ENCODE assay signal across 12 cellular contexts in genomic region chr2:62149708-62150107, GRCh38. TPM values are rescaled to one million over a fixed set of nuclear protein-coding genes. Genes with fewer than 3 reads are reported as not detected.
DNase-seq lines count a peak whose midpoint lies in the region; ATAC-seq and TF ChIP-seq lines count a peak whose summit lies in the region.
"Had no signal": no experiment of that assay in that cellular context is flagged by ENCODE, and none has a peak within 500 bp of the region (broad histone marks: within the 10 kb centered on the region; RNA-seq: fewer than 3 reads in every experiment).

No MANE protein-coding gene starts in this region.

- no peak for TF ChIP-seq EP300 in sigmoid colon (IDR thresholded peaks at IDR 0.05)

- no peaks in the 10 kb centered on the region for H3K9me2 ChIP-seq in PC-9 (ENCODE audit: insufficient read depth)

- DNase-seq in GM12865 (ENCODE audit: low read depth) (peak; percentile 23), PC-9 (peak; percentile 20 to 83), fibroblast of gingiva (ENCODE audit: low read depth) (peak; percentile 97), psoas muscle (no peak), sigmoid colon (no peak)
- DNase-seq in activated CD8-positive, alpha-beta memory T cell treated with anti-CD3 and anti-CD28 coated beads, Interleukin-2, amount 50 U/mL, for 4 hours: no peak
- DNase-seq: activated naive CD4-positive, alpha-beta T cell; glutamatergic neuron; nephron progenitor cell; T-helper 1 cell had no signal

- H3K4me2 ChIP-seq in PC-9: peak overlapping the region; percentile 39

- H3K36me3 ChIP-seq in PC-9 (ENCODE audit: low read depth): no peaks in the 10 kb centered on the region
- no peaks in the 10 kb centered on the region for H3K36me3 ChIP-seq in psoas muscle (ENCODE audit: insufficient read depth in 1 of 2, low read depth in 1 of 2)
- H3K36me3 ChIP-seq in sigmoid colon: no peaks in the 10 kb centered on the region

- H4K20me1 ChIP-seq in PC-9 (ENCODE audit: insufficient read depth): no peaks in the 10 kb centered on the region

- H3K4me1 ChIP-seq in PC-9 (replicated peaks; ENCODE audit: insufficient read depth) (peaks cover 39% of the 10 kb centered on the region), psoas muscle (peaks cover 11% of the 10 kb centered on the region), sigmoid colon (no peaks in the 10 kb centered on the region)

- POLR2A ChIA-PET in PC-9 (lab: Charles Lee; ENCODE audit: unreplicated experiment): no interaction called here

- H3K27me3 ChIP-seq in PC-9 (ENCODE audit: insufficient read depth, low read depth) (no peaks in the 10 kb centered on the region), psoas muscle (ENCODE audit: insufficient read depth in 3 of 3, low read length in 2 of 3) (no peaks in the 10 kb centered on the region), sigmoid colon (no peaks in the 10 kb centered on the region)

- no peak for TF ChIP-seq CTCF in GM12865 (IDR thresholded peaks at IDR 0.05; ENCODE audit: insufficient read depth, low read depth, low read length, missing control alignments)
- no peak for TF ChIP-seq CTCF in PC-9 (conservative IDR thresholded peaks at IDR 0.05)
- no peak for TF ChIP-seq CTCF in psoas muscle (IDR thresholded peaks at IDR 0.05)
- TF ChIP-seq CTCF in sigmoid colon (IDR thresholded peaks at IDR 0.05): no peak

- no peak for TF ChIP-seq POLR2A in sigmoid colon (IDR thresholded peaks at IDR 0.05)

- peak in 3 of 4 donors; percentile 47 to 69 (median 67) for ATAC-seq in psoas muscle
- no peak for ATAC-seq in HG02642 (IDR thresholded peaks at IDR 0.05; ENCODE audit: poor library complexity, unreplicated experiment)
- no peak for ATAC-seq in HG03025 (IDR thresholded peaks at IDR 0.05; ENCODE audit: low FRiP score, unreplicated experiment)

- CTCF ChIA-PET in PC-9 (lab: Charles Lee): no interaction called here

- H3K4me3 ChIP-seq in GM12865 (ENCODE audit: low read depth, low read length): no peak overlapping the region
- H3K4me3 ChIP-seq in PC-9: no peak overlapping the region
- H3K4me3 ChIP-seq in psoas muscle: no peak overlapping the region
- no peak overlapping the region for H3K4me3 ChIP-seq in sigmoid colon

- peaks cover 19% of the 10 kb centered on the region; the same call in 1 of the 2 replicates for H3F3A ChIP-seq in PC-9 (ENCODE audit: insufficient read depth, low read depth)

- no peak overlapping the region for H2AFZ ChIP-seq in PC-9

- BruUV-seq in PC-9 (replicated peaks; lab: Mats Ljungman, UMichigan): no TSS peak

- intact Hi-C loops in PC-9 (cut with micrococcal nuclease; ENCODE audit: unreplicated experiment): no loop called here
- intact Hi-C loops in psoas muscle (cut with DNase I): no loop called here
- intact Hi-C loops in sigmoid colon (cut with DNase I): no loop called here

- no peaks in the 10 kb centered on the region for H3K79me2 ChIP-seq in PC-9 (ENCODE audit: low read depth)

- H3K27ac ChIP-seq in PC-9: peak overlapping the region; percentile 69
- H3K27ac ChIP-seq in psoas muscle: no peak overlapping the region
- H3K27ac ChIP-seq in sigmoid colon: no peak overlapping the region

- no peaks in the 10 kb centered on the region for H3K9me3 ChIP-seq in PC-9 (ENCODE audit: insufficient read depth, low read depth)
- H3K9me3 ChIP-seq in psoas muscle: no peaks in the 10 kb centered on the region
- H3K9me3 ChIP-seq in sigmoid colon: no peaks in the 10 kb centered on the region

RNA-seq across cellular contexts. Expression of gene B3GNT2, which starts 46.2 kb away (rescaled TPM):
- total RNA-seq in PC-9 (2021) (30.8 and 30.9 TPM in 2 replicates), psoas muscle (1 to 10 TPM; 2.6 to 3.2 (median 2.9) TPM), sigmoid colon (10 to 100 TPM; 16.9 to 25.8 (median 24.0) TPM)
- polyA plus RNA-seq in psoas muscle (1 to 10 TPM; 2.3 to 2.9 (median 2.6) TPM), sigmoid colon (10 to 100 TPM; 12.3 to 19.3 (median 17.4) TPM)

Comparison
In these comparisons a context has a peak if more than half of its experiments do, and no peak if none do; other contexts are left out.
1. DNase-seq: peak in GM12865 (single experiment), PC-9 (2 of 2) and fibroblast of gingiva (single experiment); none in psoas muscle (0 of 2), activated CD8-positive, alpha-beta memory T cell treated with anti-CD3 and anti-CD28 coated beads, Interleukin-2, amount 50 U/mL, for 4 hours (single experiment) and sigmoid colon (single experiment).
2. ATAC-seq: peak in psoas muscle (3 of 4); none in HG02642 (single experiment) and HG03025 (single experiment).